Comparison of ENCODE assay signal across 8 cellular contexts in the genomic region with DNA sequence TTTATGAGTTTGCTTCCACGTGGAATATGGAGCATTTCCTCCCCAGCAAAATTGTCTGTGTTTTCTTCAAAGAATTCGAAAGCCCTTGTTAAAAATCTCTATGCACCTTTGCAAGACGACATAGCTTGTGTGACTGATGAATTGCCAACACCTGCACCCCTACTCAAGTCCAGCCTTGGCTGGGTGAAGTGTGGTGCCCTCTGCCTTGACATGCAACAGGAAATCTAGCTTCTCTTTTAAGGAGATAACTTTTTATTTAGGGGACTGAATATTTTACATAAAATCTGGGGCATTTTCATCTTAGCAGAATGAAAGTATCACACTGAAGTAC. TPM values are rescaled to one million over a fixed set of nuclear protein-coding genes. Genes with fewer than 3 reads are reported as not detected.
DNase-seq lines count a peak whose midpoint lies in the region; ATAC-seq, FAIRE-seq and TF ChIP-seq lines count a peak whose summit lies in the region.

No MANE protein-coding gene starts in this region.

- H3K36me3 ChIP-seq in keratinocyte (ENCODE audit: control insufficient read depth in 2 of 2, extremely low read depth in 1 of 2, insufficient read depth in 2 of 2, low read length in 2 of 2) (no peaks in the 10 kb centered on the region), testis (ENCODE audit: low read depth, missing control alignments) (no peaks in the 10 kb centered on the region)

- no peaks in the 10 kb centered on the region for H3K27me3 ChIP-seq in keratinocyte (ENCODE audit: control insufficient read depth, extremely low read depth, insufficient read depth, low read length)
- no peaks in the 10 kb centered on the region for H3K27me3 ChIP-seq in testis

- TF ChIP-seq CTCF in keratinocyte (optimal IDR thresholded peaks at IDR 0.05 in 1 of 3, IDR thresholded peaks at IDR 0.05 in 1 of 3, conservative IDR thresholded peaks at IDR 0.05 in 1 of 3; ENCODE audit: extremely low read depth in 1 of 3, insufficient read depth in 2 of 3, low read length in 3 of 3) (no peak), testis (IDR thresholded peaks at IDR 0.05) (no peak)

- peak overlapping the region; percentile 87 for H3K27ac ChIP-seq in keratinocyte (ENCODE audit: control insufficient read depth, insufficient read depth, low read length)
- H3K27ac ChIP-seq in testis, result peak overlapping the region; percentile 87 to 99

- peaks cover 73% of the 10 kb centered on the region for H3K4me1 Mint-ChIP-seq in stimulated activated naive CD8-positive, alpha-beta T cell treated with anti-CD3 and anti-CD28 coated beads, Interleukin-15, Interleukin-2, amounts not matched to agents 100 ng/mL and 50 ng/mL, for 24 hours (ENCODE audit: low read depth)
- peaks cover 47% of the 10 kb centered on the region for H3K4me1 Mint-ChIP-seq in activated naive CD8-positive, alpha-beta T cell treated with anti-CD3 and anti-CD28 coated beads for 36 hours

- no peaks in the 10 kb centered on the region for H3K27me3 Mint-ChIP-seq in stimulated activated naive CD8-positive, alpha-beta T cell treated with anti-CD3 and anti-CD28 coated beads, Interleukin-15, Interleukin-2, amounts not matched to agents 100 ng/mL and 50 ng/mL, for 24 hours
- no peaks in the 10 kb centered on the region for H3K27me3 Mint-ChIP-seq in activated naive CD8-positive, alpha-beta T cell treated with anti-CD3 and anti-CD28 coated beads for 36 hours

- peak overlapping the region; percentile 93 for H3K9ac ChIP-seq in keratinocyte (ENCODE audit: control insufficient read depth, extremely low read depth, insufficient read depth, low read length)

- no peak for TF ChIP-seq POLR2A in testis (IDR thresholded peaks at IDR 0.05)

- peaks cover 8% of the 10 kb centered on the region for H3K36me3 Mint-ChIP-seq in stimulated activated naive CD8-positive, alpha-beta T cell treated with anti-CD3 and anti-CD28 coated beads, Interleukin-15, Interleukin-2, amounts not matched to agents 100 ng/mL and 50 ng/mL, for 24 hours (ENCODE audit: low read depth)
- H3K36me3 Mint-ChIP-seq in activated naive CD8-positive, alpha-beta T cell treated with anti-CD3 and anti-CD28 coated beads for 36 hours, result peaks cover 8% of the 10 kb centered on the region

- H4K20me1 ChIP-seq in keratinocyte (ENCODE audit: control insufficient read depth, extremely low read depth, insufficient read depth, low read length), result no peaks in the 10 kb centered on the region

- no peaks in the 10 kb centered on the region for H3K9me3 Mint-ChIP-seq in stimulated activated naive CD8-positive, alpha-beta T cell treated with anti-CD3 and anti-CD28 coated beads, Interleukin-15, Interleukin-2, amounts not matched to agents 100 ng/mL and 50 ng/mL, for 24 hours
- H3K9me3 Mint-ChIP-seq in activated naive CD8-positive, alpha-beta T cell treated with anti-CD3 and anti-CD28 coated beads for 36 hours, result no peaks in the 10 kb centered on the region

- intact Hi-C loops in testis (cut with DNase I; ENCODE audit: low total_unique reads), result loop anchor here (10.0 kb wide), 1 partner anchor 73 kb away; no protein-coding TSS in a partner anchor

- H3K27ac Mint-ChIP-seq in stimulated activated naive CD8-positive, alpha-beta T cell treated with anti-CD3 and anti-CD28 coated beads, Interleukin-15, Interleukin-2, amounts not matched to agents 100 ng/mL and 50 ng/mL, for 24 hours, result peak overlapping the region; percentile 99
- peak overlapping the region; percentile 99 for H3K27ac Mint-ChIP-seq in activated naive CD8-positive, alpha-beta T cell treated with anti-CD3 and anti-CD28 coated beads for 36 hours

- no peak for ATAC-seq in stimulated activated naive CD8-positive, alpha-beta T cell treated with anti-CD3 and anti-CD28 coated beads, Interleukin-15, Interleukin-2, amounts not matched to agents 100 U/mL and 50 U/mL, for 24 hours
- no peak for ATAC-seq in HG03108 (IDR thresholded peaks at IDR 0.05; ENCODE audit: unreplicated experiment)

- H3K79me2 ChIP-seq in keratinocyte (ENCODE audit: control insufficient read depth, insufficient read depth, low read length), result peaks cover 57% of the 10 kb centered on the region

- H3K4me3 Mint-ChIP-seq in stimulated activated naive CD8-positive, alpha-beta T cell treated with anti-CD3 and anti-CD28 coated beads, Interleukin-15, Interleukin-2, amounts not matched to agents 100 ng/mL and 50 ng/mL, for 24 hours, result peak overlapping the region; percentile 98
- peak overlapping the region; percentile 96 for H3K4me3 Mint-ChIP-seq in activated naive CD8-positive, alpha-beta T cell treated with anti-CD3 and anti-CD28 coated beads for 36 hours

- no peak for DNase-seq in stimulated activated naive CD8-positive, alpha-beta T cell treated with anti-CD3 and anti-CD28 coated beads, Interleukin-15, Interleukin-2, amounts not matched to agents 100 U/mL and 50 U/mL, for 24 hours
- DNase-seq in activated naive CD8-positive, alpha-beta T cell treated with anti-CD3 and anti-CD28 coated beads for 36 hours, result peak; percentile 13
- DNase-seq in keratinocyte (ENCODE audit: low read depth, low spot score), result no peak
- peak; percentile 38 for DNase-seq in testis
- DNase-seq in hippocampal formation (lab: John Stamatoyannopoulos, UW), result no peak
- DNase-seq in NCI-H2196 treated with DMSO at 0.1 percent for 48 hours (lab: John Stamatoyannopoulos, UW; ENCODE audit: unreplicated experiment), result no peak

- no peaks in the 10 kb centered on the region for H3K9me3 ChIP-seq in keratinocyte (ENCODE audit: control insufficient read depth, low read depth, low read length)
- H3K9me3 ChIP-seq in testis, result no peaks in the 10 kb centered on the region

- H3K4me1 ChIP-seq in keratinocyte (ENCODE audit: control insufficient read depth, extremely low read depth, insufficient read depth, low read length), result peaks cover 29% of the 10 kb centered on the region
- H3K4me1 ChIP-seq in testis, result peaks cover 32% of the 10 kb centered on the region

- WGBS in testis, 2 donors, result 0 to 1% methylated on average over 3 of the region's 3 CpGs

- H3K4me3 ChIP-seq in keratinocyte (ENCODE audit: control insufficient read depth in 2 of 3, extremely low read depth in 1 of 3, insufficient read depth in 2 of 3, low read depth in 1 of 3, low read length in 3 of 3) (peak overlapping the region; percentile 70 to 82 (median 78)), testis (peak overlapping the region; percentile 71 to 97)

- peak overlapping the region; percentile 65 for H2AFZ ChIP-seq in keratinocyte (ENCODE audit: control insufficient read depth, low read length)

- no peak for FAIRE-seq in keratinocyte (lab: Jason Lieb, UNC)

- H3K4me2 ChIP-seq in keratinocyte (ENCODE audit: control insufficient read depth, extremely low read depth, insufficient read depth, low read depth, low read length), result peak overlapping the region; percentile 82

- dilution Hi-C loops in keratinocyte (cut with MboI; ENCODE audit: extremely low pct_ligation_motif_present, low sequenced_read_pairs), result no loop called here

- H3K9me1 ChIP-seq in keratinocyte (ENCODE audit: control insufficient read depth, extremely low read depth, insufficient read depth, low read length), result no peaks in the 10 kb centered on the region

RNA-seq across cellular contexts. Expression of gene HMG20A, which starts 0.6 kb away (rescaled TPM):
- 10 to 100 TPM; 41.2 to 47.1 TPM for total RNA-seq in activated naive CD8-positive, alpha-beta T cell treated with anti-CD3 and anti-CD28 coated beads for 36 hours
- polyA plus RNA-seq in keratinocyte (32.2 to 44.6 TPM (median 36.1 TPM) in 3 replicates), testis (ENCODE audit: insufficient read depth, low read depth, low replicate concordance) (44.2 TPM)
- polyA plus RNA-seq in keratinocyte (2011; ENCODE audit: low read depth), result 25.3 TPM
- 25.8 and 37.8 TPM in 2 replicates for polyA plus RNA-seq in keratinocyte (2011; cell fraction: cytosol; rRNA removed)
- 44.6 and 54.7 TPM in 2 replicates for polyA plus RNA-seq in keratinocyte (2011; cell fraction: nucleus; rRNA removed)
- polyA plus RNA-seq in keratinocyte (2012; ENCODE audit: low replicate concordance), result 9.7 and 18.7 TPM in 2 replicates
- 27.1 to 49.9 TPM (median 38.2 TPM) in 3 replicates for polyA minus RNA-seq in keratinocyte
- polyA minus RNA-seq in keratinocyte (2011; cell fraction: cytosol; rRNA and poly(A)+ RNA removed), result 39.7 TPM
- polyA minus RNA-seq in keratinocyte (2011; cell fraction: nucleus; rRNA and poly(A)+ RNA removed), result 26.8 and 59.3 TPM in 2 replicates
- 10 to 100 TPM; 76.9 to 87.7 TPM for total RNA-seq in testis

RNA-seq across cellular contexts. Expression of gene PEAK1, which starts 1.4 kb away (rescaled TPM):
- 10 to 100 TPM; 33.2 to 33.5 TPM for total RNA-seq in activated naive CD8-positive, alpha-beta T cell treated with anti-CD3 and anti-CD28 coated beads for 36 hours
- 5.0 to 6.4 TPM (median 5.9 TPM) in 3 replicates for polyA plus RNA-seq in keratinocyte
- polyA plus RNA-seq in keratinocyte (2011; ENCODE audit: low read depth), result 4.3 TPM
- polyA plus RNA-seq in keratinocyte (2011; cell fraction: cytosol; rRNA removed), result 2.9 and 4.1 TPM in 2 replicates
- polyA plus RNA-seq in keratinocyte (2011; cell fraction: nucleus; rRNA removed), result 15.3 and 16.0 TPM in 2 replicates
- 4.2 and 5.7 TPM in 2 replicates for polyA plus RNA-seq in keratinocyte (2012; ENCODE audit: low replicate concordance)
- polyA minus RNA-seq in keratinocyte, result 10.1 to 17.8 TPM (median 13.7 TPM) in 3 replicates
- 13.0 TPM for polyA minus RNA-seq in keratinocyte (2011; cell fraction: cytosol; rRNA and poly(A)+ RNA removed)
- polyA minus RNA-seq in keratinocyte (2011; cell fraction: nucleus; rRNA and poly(A)+ RNA removed), result 15.5 and 31.6 TPM in 2 replicates
- total RNA-seq in testis, result 100 to 1,000 TPM; 107 to 130 TPM
- polyA plus RNA-seq in testis (ENCODE audit: insufficient read depth, low read depth, low replicate concordance), result 33.2 TPM

Comparison
In these comparisons a context has a peak if more than half of its experiments do, and no peak if none do; other contexts are left out.
1. DNase-seq: peak in activated naive CD8-positive, alpha-beta T cell treated with anti-CD3 and anti-CD28 coated beads for 36 hours (single experiment) and testis (single experiment); none in stimulated activated naive CD8-positive, alpha-beta T cell treated with anti-CD3 and anti-CD28 coated beads, Interleukin-15, Interleukin-2, amounts not matched to agents 100 U/mL and 50 U/mL, for 24 hours (single experiment), keratinocyte (single experiment), hippocampal formation (0 of 2) and NCI-H2196 treated with DMSO at 0.1 percent for 48 hours (single experiment).